Comparison of ENCODE assay signal across 8 cellular contexts in genomic region chr9:125513634-125514413, GRCh38.
DNase-seq lines count a peak whose midpoint lies in the region; ATAC-seq and TF ChIP-seq lines count a peak whose summit lies in the region.

No MANE protein-coding gene starts in this region.

- CTCF ChIA-PET in activated CD8-positive, alpha-beta T cell treated with anti-CD3 and anti-CD28 coated beads for 36 hours (lab: Charles Lee) = interaction anchor here (0.8 to 1.9 kb wide), 5 partner anchors 8 to 106 kb away, joined by 3 to 7 read pairs (median 3); no protein-coding TSS in a partner anchor

- H3K4me3 ChIP-seq in AG10803 (ENCODE audit: low read length) = no peak overlapping the region
- peak overlapping the region in 6 of 12 donors; percentile 0 to 38 (median 24) for H3K4me3 ChIP-seq in heart left ventricle

- peak overlapping the region; percentile 16 for H3K4me3 Mint-ChIP-seq in activated CD8-positive, alpha-beta T cell treated with anti-CD3 and anti-CD28 coated beads for 36 hours

- H3K9me3 Mint-ChIP-seq in activated CD8-positive, alpha-beta T cell treated with anti-CD3 and anti-CD28 coated beads for 36 hours = no peaks in the 10 kb centered on the region

- TF ChIP-seq CTCF in AG10803 (conservative IDR thresholded peaks at IDR 0.05; ENCODE audit: low read length) (no peak), heart left ventricle (IDR thresholded peaks at IDR 0.05) (no peak)
- TF ChIP-seq CTCF in activated CD8-positive, alpha-beta T cell treated with anti-CD3 and anti-CD28 coated beads for 36 hours (IDR thresholded peaks at IDR 0.05) = no peak

- H3K9me3 ChIP-seq in heart left ventricle = no peaks in the 10 kb centered on the region

- no peaks in the 10 kb centered on the region for H3K27me3 Mint-ChIP-seq in activated CD8-positive, alpha-beta T cell treated with anti-CD3 and anti-CD28 coated beads for 36 hours

- peaks cover 0 to 49% (median 23%) of the 10 kb centered on the region in 12 donors for H3K4me1 ChIP-seq in heart left ventricle

- intact Hi-C loops in activated CD8-positive, alpha-beta T cell treated with anti-CD3 and anti-CD28 coated beads for 36 hours (cut with micrococcal nuclease) = no loop called here
- intact Hi-C loops in heart left ventricle (cut with DNase I) = no loop called here

- no peak for TF ChIP-seq POLR2A in heart left ventricle (IDR thresholded peaks at IDR 0.05)

- ATAC-seq in GM19328 (IDR thresholded peaks at IDR 0.05; ENCODE audit: unreplicated experiment) = peak; percentile 83
- peak; percentile 91 for ATAC-seq in HG03432 (IDR thresholded peaks at IDR 0.05; ENCODE audit: unreplicated experiment)
- peak; percentile 96 for ATAC-seq in activated CD8-positive, alpha-beta T cell treated with anti-CD3 and anti-CD28 coated beads for 36 hours
- peak; percentile 78 to 94 (median 88) for ATAC-seq in heart left ventricle

- H3K4me1 Mint-ChIP-seq in activated CD8-positive, alpha-beta T cell treated with anti-CD3 and anti-CD28 coated beads for 36 hours (ENCODE audit: low read depth) = peaks cover 18% of the 10 kb centered on the region

- H3K36me3 ChIP-seq in heart left ventricle = peaks cover 0 to 5% (median 0%) of the 10 kb centered on the region in 9 donors

- H3K27ac ChIP-seq in heart left ventricle = peak overlapping the region in 11 of 12 donors; percentile 30 to 82 (median 63)

- no peaks in the 10 kb centered on the region for H3K27me3 ChIP-seq in heart left ventricle

- DNase-seq in AG10803 (ENCODE audit: low read depth) = peak; percentile 52
- peak; percentile 47 for DNase-seq in activated CD8-positive, alpha-beta T cell treated with anti-CD3 and anti-CD28 coated beads for 36 hours
- peak in 4 of 5 donors; percentile 29 to 71 (median 44) for DNase-seq in heart left ventricle
- peak; percentile 7 for DNase-seq in stimulated activated CD8-positive, alpha-beta memory T cell treated with anti-CD3 and anti-CD28 coated beads, Interleukin-4, amount 100 ng/mL, for 24 hours (ENCODE audit: low read depth)
- no peak for DNase-seq in C1 segment of cervical spinal cord (lab: John Stamatoyannopoulos, UW)
- DNase-seq in NCI-H187 treated with DMSO at 0.1 percent for 48 hours (lab: John Stamatoyannopoulos, UW) = no peak

- 52 to 61% (median 56%) methylated on average over 14 of the region's 14 CpGs for WGBS in heart left ventricle, 4 donors

- H3K36me3 Mint-ChIP-seq in activated CD8-positive, alpha-beta T cell treated with anti-CD3 and anti-CD28 coated beads for 36 hours (ENCODE audit: low read depth) = peaks cover 9% of the 10 kb centered on the region

- POLR2A ChIA-PET in activated CD8-positive, alpha-beta T cell treated with anti-CD3 and anti-CD28 coated beads for 36 hours (lab: Charles Lee) = interaction anchor here (0.9 to 1.5 kb wide), 3 partner anchors 8 to 57 kb away, joined by 3 to 4 read pairs (median 3); no protein-coding TSS in a partner anchor

- peak overlapping the region; percentile 69 for H3K27ac Mint-ChIP-seq in activated CD8-positive, alpha-beta T cell treated with anti-CD3 and anti-CD28 coated beads for 36 hours

Comparison
In these comparisons a context has a peak if more than half of its experiments do, and no peak if none do; other contexts are left out.
1. DNase-seq: peak in AG10803 (single experiment), activated CD8-positive, alpha-beta T cell treated with anti-CD3 and anti-CD28 coated beads for 36 hours (single experiment), heart left ventricle (4 of 5) and stimulated activated CD8-positive, alpha-beta memory T cell treated with anti-CD3 and anti-CD28 coated beads, Interleukin-4, amount 100 ng/mL, for 24 hours (single experiment); none in C1 segment of cervical spinal cord (0 of 14) and NCI-H187 treated with DMSO at 0.1 percent for 48 hours (single experiment).
2. Peak in every context shown above with its lines, with median percentiles within 50 percentile points of each other: ATAC-seq.